8 cellular contexts compared by ENCODE assay signal in genomic region chr1:226064168-226064815, GRCh38. TPM values are rescaled to one million over a fixed set of nuclear protein-coding genes. Genes with fewer than 3 reads are reported as not detected.
DNase-seq lines count a peak whose midpoint lies in the region; ATAC-seq and TF ChIP-seq lines count a peak whose summit lies in the region.

No MANE protein-coding gene starts in this region.

- peak overlapping the region; percentile 92 for H3K4me2 ChIP-seq in HCT116 (ENCODE audit: low read length)

- no peaks in the 10 kb centered on the region for H3K27me3 ChIP-seq in CD4-positive, alpha-beta memory T cell (ENCODE audit: insufficient read depth, low read length)
- H3K27me3 ChIP-seq in HCT116 (ENCODE audit: insufficient read depth, low read length) (no peaks in the 10 kb centered on the region), ectodermal cell (ENCODE audit: control insufficient read depth, insufficient read depth, low read length, poor library complexity, severe bottlenecking) (no peaks in the 10 kb centered on the region)

- peaks cover 0 to 2% of the 10 kb centered on the region in 2 donors for H3K27me3 Mint-ChIP-seq in CD4-positive, alpha-beta memory T cell
- no peaks in the 10 kb centered on the region for H3K27me3 Mint-ChIP-seq in naive thymus-derived CD8-positive, alpha-beta T cell

- no TSS peak for BruUV-seq in HCT116 (replicated peaks; lab: Mats Ljungman, UMichigan)

- H3K9me3 ChIP-seq in CD4-positive, alpha-beta memory T cell (ENCODE audit: control insufficient read depth in 1 of 2, low read length in 2 of 2) = no peaks in the 10 kb centered on the region
- H3K9me3 ChIP-seq in HCT116 (ENCODE audit: control insufficient read depth in 1 of 2, insufficient read depth in 1 of 2, low read depth in 1 of 2, low read length in 2 of 2) = no peaks in the 10 kb centered on the region
- no peaks in the 10 kb centered on the region for H3K9me3 ChIP-seq in ectodermal cell (ENCODE audit: control insufficient read depth, low read length)

- RAD21 ChIA-PET in HCT116 (lab: Charles Lee; ENCODE audit: low non-redundant PET in 1 of 2, low total read pairs in 2 of 2, uncharacterized antibody in 2 of 2, unreplicated experiment in 2 of 2) = interaction anchor here in 1 of 2 experiments (1.1 kb wide), 1 partner anchor 61 kb away, joined by 7 read pairs; no protein-coding TSS in a partner anchor

- no peaks in the 10 kb centered on the region for H3K9me2 ChIP-seq in HCT116 (ENCODE audit: insufficient read depth)

- peaks cover 37 to 65% of the 10 kb centered on the region in 2 donors for H3K36me3 Mint-ChIP-seq in CD4-positive, alpha-beta memory T cell
- peaks cover 4 to 54% (median 31%) of the 10 kb centered on the region in 3 donors for H3K36me3 Mint-ChIP-seq in naive thymus-derived CD8-positive, alpha-beta T cell

- peaks cover 67% of the 10 kb centered on the region for H3K79me2 ChIP-seq in HCT116 (ENCODE audit: insufficient read depth, low read length)

- ATAC-seq in HCT116 (peak; percentile 7; the same call in 1 of the 2 replicates), HG03442 (IDR thresholded peaks at IDR 0.05; ENCODE audit: unreplicated experiment) (no peak), HG03565 (IDR thresholded peaks at IDR 0.05; ENCODE audit: unreplicated experiment) (no peak)
- ATAC-seq in naive thymus-derived CD8-positive, alpha-beta T cell = peak in 1 of 2 donors; percentile 3

- no peak; the same call in 1 of the 2 replicates for TF ChIP-seq RAD21 in HCT116 (IDR thresholded peaks at IDR 0.05; ENCODE audit: low read depth)

- peak; percentile 41 to 72 (median 58); a peak in 5 of 6 replicates for TF ChIP-seq CTCF in HCT116 (IDR thresholded peaks at IDR 0.05 in 2 of 3, conservative IDR thresholded peaks at IDR 0.05 in 1 of 3; ENCODE audit: borderline replicate concordance in 1 of 3, insufficient read depth in 1 of 3, low read depth in 2 of 3, low read length in 2 of 3)

- H3K4me3 ChIP-seq in CD4-positive, alpha-beta memory T cell (ENCODE audit: low read length in 2 of 2) = peak overlapping the region; percentile 77 to 84
- H3K4me3 ChIP-seq in HCT116 (replicated peaks in 1 of 2; ENCODE audit: low read depth in 1 of 2, low read length in 2 of 2) (peak overlapping the region; percentile 80 to 88), ectodermal cell (ENCODE audit: insufficient read depth, low read depth, low read length) (peak overlapping the region; percentile 90)

- H3K9ac ChIP-seq in HCT116 (ENCODE audit: low read length) = peak overlapping the region; percentile 94

- WGBS in ectodermal cell, 2 experiments = 0 to 3% methylated on average over 5 to 9 of the region's 13 CpGs

- peaks cover 33% of the 10 kb centered on the region; the same call in 1 of the 2 replicates for H4K20me1 ChIP-seq in HCT116 (ENCODE audit: insufficient read depth)

- H3K4me1 Mint-ChIP-seq in CD4-positive, alpha-beta memory T cell = peaks cover 39 to 75% (median 56%) of the 10 kb centered on the region in 4 donors
- peaks cover 31 to 73% (median 67%) of the 10 kb centered on the region in 4 donors for H3K4me1 Mint-ChIP-seq in naive thymus-derived CD8-positive, alpha-beta T cell

- intact Hi-C loops in CD4-positive, alpha-beta memory T cell (cut with micrococcal nuclease) = loop anchor here (1.0 to 5.0 kb wide), 5 partner anchors 19 to 1632 kb away; partner anchors contain the start of genes TMEM63A and WDR26
- intact Hi-C loops in HCT116 (cut with micrococcal nuclease) = loop anchor here (1.0 to 10.0 kb wide), 2 partner anchors 58 to 589 kb away; no protein-coding TSS in a partner anchor

- peak overlapping the region; percentile 99 to 100 (median 100) for H3K4me3 Mint-ChIP-seq in CD4-positive, alpha-beta memory T cell
- H3K4me3 Mint-ChIP-seq in naive thymus-derived CD8-positive, alpha-beta T cell = peak overlapping the region; percentile 98 to 100 (median 100)

- peak overlapping the region; percentile 96 to 100 (median 99) for H3K27ac Mint-ChIP-seq in CD4-positive, alpha-beta memory T cell
- H3K27ac Mint-ChIP-seq in naive thymus-derived CD8-positive, alpha-beta T cell = peak overlapping the region; percentile 98 to 100 (median 99)

- peaks cover 63% of the 10 kb centered on the region for H3K4me1 ChIP-seq in CD4-positive, alpha-beta memory T cell (ENCODE audit: insufficient read depth, low read length)
- H3K4me1 ChIP-seq in HCT116 (ENCODE audit: control insufficient read depth in 1 of 2, insufficient read depth in 2 of 2, low read length in 2 of 2) = peaks cover 6 to 19% of the 10 kb centered on the region in 2 experiments; a peak in 3 of 4 replicates
- peaks cover 12% of the 10 kb centered on the region for H3K4me1 ChIP-seq in ectodermal cell (ENCODE audit: control insufficient read depth, insufficient read depth, low read length)

- H3K27ac ChIP-seq in CD4-positive, alpha-beta memory T cell (ENCODE audit: low read depth, low read length) = peak overlapping the region; percentile 89
- H3K27ac ChIP-seq in HCT116 (ENCODE audit: low read depth, low read length) (peak overlapping the region; percentile 83; the same call in 1 of the 2 replicates), ectodermal cell (ENCODE audit: insufficient read depth, low read depth, low read length, poor library complexity, severe bottlenecking) (peak overlapping the region; percentile 98)

- DNase-seq in CD4-positive, alpha-beta memory T cell = peak; percentile 49 to 61 (median 57)
- no peak for DNase-seq in HCT116 (ENCODE audit: low read depth, low spot score)
- DNase-seq in SKM-1 (lab: John Stamatoyannopoulos, UW; ENCODE audit: unreplicated experiment) = peak; percentile 65
- peak in 7 of 10 donors; percentile 5 to 62 (median 37) for DNase-seq in naive thymus-derived CD8-positive, alpha-beta T cell
- DNase-seq in AG08396 (ENCODE audit: low spot score) = no peak

- POLR2A ChIA-PET in CD4-positive, alpha-beta memory T cell (lab: Charles Lee; ENCODE audit: partially characterized antibody) = interaction anchor here (0.8 to 13.0 kb wide), 36 partner anchors 8 to 637 kb away, joined by 3 to 614 read pairs (median 6); partner anchors contain the start of genes LBR, LIN9, PARP1 and SDE2
- POLR2A ChIA-PET in HCT116 (lab: Charles Lee) = interaction anchor here (0.8 to 1.1 kb wide), 5 partner anchors 9 to 65 kb away, joined by 3 to 7 read pairs (median 5); partner anchors contain the start of gene SDE2
- POLR2A ChIA-PET in naive thymus-derived CD8-positive, alpha-beta T cell (lab: Charles Lee) = interaction anchor here (0.5 to 7.0 kb wide), 18 partner anchors 14 to 692 kb away, joined by 3 to 547 read pairs (median 12); partner anchors contain the start of genes SDE2, SRP9 and TMEM63A

- no peaks in the 10 kb centered on the region for H3K9me3 Mint-ChIP-seq in CD4-positive, alpha-beta memory T cell
- no peaks in the 10 kb centered on the region for H3K9me3 Mint-ChIP-seq in naive thymus-derived CD8-positive, alpha-beta T cell

- no peak for TF ChIP-seq POLR2A in HCT116 (IDR thresholded peaks at IDR 0.05; ENCODE audit: borderline replicate concordance, extremely low read depth, insufficient read depth, insufficient read length)

- no peak overlapping the region for H2AFZ ChIP-seq in HCT116 (ENCODE audit: low read depth, low read length, poor library complexity, severe bottlenecking)

- peaks cover 27% of the 10 kb centered on the region for H3K36me3 ChIP-seq in CD4-positive, alpha-beta memory T cell (ENCODE audit: insufficient read depth, low read length)
- H3K36me3 ChIP-seq in HCT116 (ENCODE audit: control insufficient read depth in 1 of 2, insufficient read depth in 2 of 2, low read length in 2 of 2) (peaks cover 30 to 35% of the 10 kb centered on the region in 2 experiments), ectodermal cell (ENCODE audit: control insufficient read depth, insufficient read depth, low read length) (peaks cover 32% of the 10 kb centered on the region)

- CTCF ChIA-PET in CD4-positive, alpha-beta memory T cell (lab: Charles Lee; ENCODE audit: partially characterized antibody) = interaction anchor here (0.6 to 7.2 kb wide), 35 partner anchors 9 to 341 kb away, joined by 3 to 95 read pairs (median 6); partner anchors contain the start of genes SDE2 and SRP9
- CTCF ChIA-PET in HCT116 (lab: Charles Lee) = interaction anchor here (0.6 to 1.6 kb wide), 32 partner anchors 8 to 590 kb away, joined by 3 to 39 read pairs (median 4); partner anchors contain the start of gene SDE2

TF ChIP-seq in HCT116, 20 proteins besides CTCF, POLR2A, EP300 and RAD21:
- TF ChIP-seq SRF (IDR thresholded peaks at IDR 0.05; ENCODE audit: low read depth) (no peak), CEBPB (IDR thresholded peaks at IDR 0.05; ENCODE audit: low read depth) (no peak), EZH2phosphoT487 (IDR thresholded peaks at IDR 0.05; ENCODE audit: borderline replicate concordance) (no peak), YY1 (IDR thresholded peaks at IDR 0.05; ENCODE audit: extremely low read depth, insufficient replicate concordance, low read depth, low read length) (no peak), POLR2AphosphoS5 (IDR thresholded peaks at IDR 0.05; ENCODE audit: low read depth, low read length) (no peak), TCF7L2 (IDR thresholded peaks at IDR 0.05; ENCODE audit: borderline replicate concordance, extremely low read depth, insufficient read depth, insufficient read length) (no peak), ZFX (IDR thresholded peaks at IDR 0.05) (no peak), CBX3 (IDR thresholded peaks at IDR 0.05; ENCODE audit: low read depth) (no peak), EZH2 (IDR thresholded peaks at IDR 0.05) (no peak), ZNF274 (IDR thresholded peaks at IDR 0.05; ENCODE audit: low read depth, low read length) (no peak)

RNA-seq across cellular contexts. Expression of gene H3-3A, which starts 1.8 kb away (rescaled TPM):
- 100 to 1,000 TPM; 391 to 397 TPM for total RNA-seq in CD4-positive, alpha-beta memory T cell
- 100 to 1,000 TPM; 639 to 695 TPM for polyA plus RNA-seq in CD4-positive, alpha-beta memory T cell
- total RNA-seq in HCT116 (2021; ENCODE audit: unreplicated experiment) = 386 TPM
- polyA plus RNA-seq in HCT116 (2012) = 277 and 324 TPM in 2 replicates
- 1,817 TPM for polyA plus RNA-seq in ectodermal cell (2013, experiment 1 of 4)
- 1,759 TPM for polyA plus RNA-seq in ectodermal cell (2013, experiment 2 of 4)
- 1,403 TPM for polyA plus RNA-seq in ectodermal cell (2013, experiment 3 of 4)
- polyA plus RNA-seq in ectodermal cell (2013, experiment 4 of 4) = 1,529 TPM
- 100 to 1,000 TPM; 440 to 444 TPM for total RNA-seq in naive thymus-derived CD8-positive, alpha-beta T cell
- polyA plus RNA-seq in naive thymus-derived CD8-positive, alpha-beta T cell = 100 to 1,000 TPM; 736 to 904 (median 888) TPM

Comparison
In these comparisons a context has a peak if more than half of its experiments do, and no peak if none do; other contexts are left out.
1. DNase-seq: peak in CD4-positive, alpha-beta memory T cell (5 of 5), SKM-1 (single experiment) and naive thymus-derived CD8-positive, alpha-beta T cell (7 of 10); none in HCT116 (single experiment) and AG08396 (single experiment).
2. Peak in every context shown above with its lines, with median percentiles within 50 percentile points of each other: H3K27ac ChIP-seq and H3K4me3 ChIP-seq.